Comparison of ENCODE assay signal across 8 cellular contexts in the genomic region with DNA sequence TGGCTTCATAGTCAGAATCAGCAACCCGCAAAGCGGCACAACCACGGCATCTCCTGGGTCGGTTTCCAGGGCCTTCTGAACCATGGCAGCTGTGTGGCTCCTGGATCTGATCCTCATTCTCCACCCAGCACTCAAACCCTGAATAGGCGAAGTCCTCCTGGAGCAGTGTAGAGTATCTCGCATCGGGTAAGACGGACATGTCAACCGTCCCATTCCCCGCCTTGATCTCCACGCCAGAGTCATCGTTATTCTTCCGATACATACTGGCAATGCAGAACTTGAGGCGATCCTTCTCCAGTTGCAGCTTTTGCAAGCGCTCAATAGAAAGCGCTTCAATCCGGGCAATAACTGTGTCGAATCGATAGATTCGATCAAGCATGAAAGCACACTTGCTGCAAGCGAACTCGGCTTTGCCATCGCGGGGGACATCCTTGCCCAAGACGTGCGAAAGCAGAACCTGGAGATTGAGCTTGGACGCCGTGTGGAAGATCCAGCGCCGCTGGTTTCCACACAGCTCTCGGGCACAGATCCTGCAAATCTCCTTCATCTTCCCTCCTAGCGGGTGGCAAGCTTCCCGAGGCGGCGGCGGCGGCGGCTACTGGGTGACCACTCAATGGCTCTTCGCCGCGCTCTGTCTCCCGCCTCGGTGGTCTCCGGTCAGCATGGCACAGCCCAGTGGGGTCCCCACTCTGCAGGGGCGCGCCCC.
A peak's percentile ranks its signal among the peaks of the same experiment; 100 is the strongest.
DNase-seq lines count a peak whose midpoint lies in the region; ATAC-seq and TF ChIP-seq lines count a peak whose summit lies in the region.
"Not testable (repeated sequence)": the region's sequence is repeated elsewhere in the genome, so short reads cannot be mapped to it uniquely, and the experiment has no call there.

No MANE protein-coding gene starts in this region.

- not testable (repeated sequence) for H3K9me3 ChIP-seq in A673 (ENCODE audit: low read depth, low read length, poor library complexity, severe bottlenecking); liver (ENCODE audit: control insufficient read depth in 4 of 4, low read length in 3 of 4)

- peak overlapping the region in 1 of 2 donors; percentile 47 for H3K9ac ChIP-seq in liver (ENCODE audit: low read depth in 1 of 2, low read length in 2 of 2)

- BruUV-seq in A673 (replicated peaks; lab: Mats Ljungman, UMichigan) = not testable (repeated sequence)

- peaks cover 11% of the 10 kb centered on the region for H3K4me1 Mint-ChIP-seq in activated naive CD8-positive, alpha-beta T cell treated with anti-CD3 and anti-CD28 coated beads, Interleukin-2, amount 50 U/mL, for 24 hours

- not testable (repeated sequence) for H3K27ac Mint-ChIP-seq in activated naive CD8-positive, alpha-beta T cell treated with anti-CD3 and anti-CD28 coated beads, Interleukin-2, amount 50 U/mL, for 24 hours

- ATAC-seq in GM19023 (IDR thresholded peaks at IDR 0.05; ENCODE audit: unreplicated experiment) (peak; percentile 0), HG03280 (IDR thresholded peaks at IDR 0.05; ENCODE audit: unreplicated experiment) (peak; percentile 2)
- ATAC-seq in activated naive CD8-positive, alpha-beta T cell treated with anti-CD3 and anti-CD28 coated beads, Interleukin-2, amount 50 U/mL, for 24 hours = not testable (repeated sequence)

- not testable (repeated sequence) for H3K4me1 ChIP-seq in A673 (ENCODE audit: insufficient read depth, low read length, poor library complexity, severe bottlenecking); liver (ENCODE audit: control insufficient read depth in 4 of 4, insufficient read depth in 4 of 4, low read length in 3 of 4)

- not testable (repeated sequence) for H3K27me3 ChIP-seq in A673 (replicated peaks; ENCODE audit: insufficient read depth, low read depth, low read length, poor library complexity); liver (ENCODE audit: control insufficient read depth in 4 of 4, insufficient read depth in 4 of 4, low read length in 3 of 4)

- DNase-seq in A673 (ENCODE audit: low spot score) = peak; percentile 24
- DNase-seq in RPMI7951 (ENCODE audit: low read depth) = peak; percentile 27
- not testable (repeated sequence) for DNase-seq in activated naive CD8-positive, alpha-beta T cell treated with anti-CD3 and anti-CD28 coated beads, Interleukin-2, amount 50 U/mL, for 24 hours
- peak; percentile 16 for DNase-seq in fibroblast of mammary gland (ENCODE audit: low read depth)
- DNase-seq in retina = peak; percentile 40

- intact Hi-C loops in A673 (cut with micrococcal nuclease; ENCODE audit: unreplicated experiment) = not testable (repeated sequence)

- H3K27me3 Mint-ChIP-seq in activated naive CD8-positive, alpha-beta T cell treated with anti-CD3 and anti-CD28 coated beads, Interleukin-2, amount 50 U/mL, for 24 hours = not testable (repeated sequence)

- under 1% methylated on average over 18 of the region's 46 CpGs for WGBS in liver

- H3K36me3 Mint-ChIP-seq in activated naive CD8-positive, alpha-beta T cell treated with anti-CD3 and anti-CD28 coated beads, Interleukin-2, amount 50 U/mL, for 24 hours (ENCODE audit: low read depth) = not testable (repeated sequence)

- TF ChIP-seq CTCF in A673 (conservative IDR thresholded peaks at IDR 0.05; ENCODE audit: low read depth, low read length); fibroblast of mammary gland (conservative IDR thresholded peaks at IDR 0.05; ENCODE audit: control insufficient read depth, insufficient read depth, low read depth, low read length); liver (IDR thresholded peaks at IDR 0.05; ENCODE audit: low read depth, low read length, missing input control): not testable (repeated sequence)

- peak overlapping the region; percentile 49 for H3K4me3 ChIP-seq in A673 (ENCODE audit: low read depth, low read length, poor library complexity, severe bottlenecking)
- peak overlapping the region; percentile 53 for H3K4me3 ChIP-seq in fibroblast of mammary gland (ENCODE audit: control insufficient read depth, low read depth, low read length)
- peak overlapping the region; percentile 41 to 55 (median 53) for H3K4me3 ChIP-seq in liver (ENCODE audit: low read depth in 1 of 3, low read length in 3 of 3)

- not testable (repeated sequence) for TF ChIP-seq RAD21 in liver (IDR thresholded peaks at IDR 0.05)

- H3K4me3 Mint-ChIP-seq in activated naive CD8-positive, alpha-beta T cell treated with anti-CD3 and anti-CD28 coated beads, Interleukin-2, amount 50 U/mL, for 24 hours = peak overlapping the region; percentile 59

- not testable (repeated sequence) for H3K9me3 Mint-ChIP-seq in activated naive CD8-positive, alpha-beta T cell treated with anti-CD3 and anti-CD28 coated beads, Interleukin-2, amount 50 U/mL, for 24 hours

- H3K27ac ChIP-seq in A673 (ENCODE audit: low read depth, low read length, poor library complexity, severe bottlenecking); liver (ENCODE audit: low read depth in 1 of 2, low read length in 2 of 2): not testable (repeated sequence)

- H3K36me3 ChIP-seq in A673 (ENCODE audit: insufficient read depth, low read length, poor library complexity, severe bottlenecking); liver (ENCODE audit: control insufficient read depth in 4 of 4, insufficient read depth in 3 of 4, low read depth in 1 of 4, low read length in 3 of 4): not testable (repeated sequence)

- CTCF ChIA-PET in A673 (lab: Charles Lee) = not testable (repeated sequence)

- POLR2A ChIA-PET in A673 (lab: Charles Lee; ENCODE audit: low non-redundant PET) = not testable (repeated sequence)
